In genomic region chr1:198117267-198117666, GRCh38 we compare ENCODE assay signal across 25 cellular contexts. TPM values are rescaled to one million over a fixed set of nuclear protein-coding genes. Genes with fewer than 3 reads are reported as not detected.
A peak's percentile ranks its signal among the peaks of the same experiment; 100 is the strongest.
DNase-seq lines count a peak whose midpoint lies in the region; ATAC-seq and TF ChIP-seq lines count a peak whose summit lies in the region.
"Had no signal": no experiment of that assay in that cellular context is flagged by ENCODE, and none has a peak within 500 bp of the region (broad histone marks: within the 10 kb centered on the region; RNA-seq: fewer than 3 reads in every experiment).

No MANE protein-coding gene starts in this region.

- 51% methylated on average over 1 of the region's 1 CpG for WGBS in SK-N-SH (ENCODE audit: low lambda C conversion rate)
- 98% methylated on average over 1 of the region's 1 CpG for WGBS in mesenchymal stem cell

- no peak overlapping the region for H3K23ac ChIP-seq in mesenchymal stem cell (ENCODE audit: low read length in 2 of 2)

- H3K27me3 ChIP-seq in SK-N-SH (ENCODE audit: insufficient read depth) (no peaks in the 10 kb centered on the region), fibroblast of lung (ENCODE audit: control insufficient read depth, insufficient read depth, low read length) (no peaks in the 10 kb centered on the region), mesenchymal stem cell (ENCODE audit: control insufficient read depth in 1 of 2, insufficient read depth in 1 of 2, low read length in 2 of 2) (no peaks in the 10 kb centered on the region)
- H3K27me3 ChIP-seq: BE2C, uterus had no signal

- H3K9me3 ChIP-seq in SK-N-SH (no peaks in the 10 kb centered on the region), fibroblast of lung (ENCODE audit: control insufficient read depth, insufficient read depth, low read depth, low read length) (no peaks in the 10 kb centered on the region), mesenchymal stem cell (ENCODE audit: control insufficient read depth, low read length) (no peaks in the 10 kb centered on the region)
- H3K9me3 ChIP-seq: BE2C, thoracic aorta, uterus had no signal

- H3K4me2 ChIP-seq in SK-N-SH (peak overlapping the region; percentile 58; the same call in 1 of the 2 replicates), fibroblast of lung (ENCODE audit: extremely low read depth, insufficient read depth, low read length) (no peak overlapping the region), mesenchymal stem cell (ENCODE audit: low read length, poor library complexity, severe bottlenecking) (no peak overlapping the region)

- H3F3A ChIP-seq in SK-N-SH (replicated peaks; ENCODE audit: insufficient read depth), result peaks cover 81% of the 10 kb centered on the region

- H3K9me2 ChIP-seq in SK-N-SH, result no peaks in the 10 kb centered on the region

- no peak overlapping the region for H3K4ac ChIP-seq in mesenchymal stem cell (ENCODE audit: low read depth in 1 of 2, low read length in 2 of 2)

- H3K36me3 ChIP-seq in SK-N-SH (replicated peaks in 1 of 2; ENCODE audit: control insufficient read depth in 1 of 2, insufficient read depth in 2 of 2, low read length in 1 of 2) (no peaks in the 10 kb centered on the region), fibroblast of lung (ENCODE audit: control insufficient read depth, insufficient read depth, low read length) (no peaks in the 10 kb centered on the region), mesenchymal stem cell (ENCODE audit: control insufficient read depth in 1 of 2, insufficient read depth in 2 of 2, low read depth in 1 of 2, low read length in 2 of 2) (no peaks in the 10 kb centered on the region)
- H3K36me3 ChIP-seq: BE2C, thoracic aorta, uterus, WERI-Rb-1 had no signal

- CTCF ChIA-PET in SK-N-SH (lab: Yijun Ruan, JAX), result interaction anchor here (0.8 to 1.1 kb wide), 2 partner anchors 9 to 31 kb away, joined by 3 read pairs; no protein-coding TSS in a partner anchor

- H2BK15ac ChIP-seq in mesenchymal stem cell (ENCODE audit: low read depth, poor library complexity, severe bottlenecking), result no peak overlapping the region

- H3K79me1 ChIP-seq in mesenchymal stem cell (replicated peaks; ENCODE audit: low read length, poor library complexity, severe bottlenecking), result no peaks in the 10 kb centered on the region

- H4K91ac ChIP-seq in mesenchymal stem cell (ENCODE audit: low read length), result no peak overlapping the region

- no peak for TF ChIP-seq CTCF in AG10803 (conservative IDR thresholded peaks at IDR 0.05; ENCODE audit: low read length)
- TF ChIP-seq CTCF in SK-N-SH (IDR thresholded peaks at IDR 0.05), result no peak
- no peak for TF ChIP-seq CTCF in fibroblast of lung (conservative IDR thresholded peaks at IDR 0.05 in 1 of 2, IDR thresholded peaks at IDR 0.05 in 1 of 2; ENCODE audit: low read depth in 1 of 2, low read length in 2 of 2)

- POLR2A ChIA-PET in SK-N-SH (lab: Yijun Ruan, JAX), result no interaction called here

- peak overlapping the region; percentile 29; the same call in 1 of the 2 replicates for H2AFZ ChIP-seq in SK-N-SH (ENCODE audit: low read depth)
- H2AFZ ChIP-seq in fibroblast of lung (ENCODE audit: low read length), result peak overlapping the region; percentile 31
- H2AFZ ChIP-seq in mesenchymal stem cell (ENCODE audit: low read depth, low read length), result no peak overlapping the region

- H3K4me3 ChIP-seq in AG10803 (ENCODE audit: low read length) (no peak overlapping the region), SK-N-SH (ENCODE audit: low read depth in 2 of 2, low read length in 1 of 2) (no peak overlapping the region; a peak in 1 of 4 replicates), fibroblast of lung (replicated peaks in 1 of 4; ENCODE audit: control extremely low read depth in 1 of 4, insufficient read depth in 1 of 4, low read depth in 3 of 4, low read length in 4 of 4) (no peak overlapping the region), mesenchymal stem cell (ENCODE audit: insufficient read depth in 1 of 2, low read depth in 1 of 2, low read length in 2 of 2) (no peak overlapping the region)
- H3K4me3 ChIP-seq: uterus had no signal

- no peak overlapping the region for H3K18ac ChIP-seq in mesenchymal stem cell (ENCODE audit: low read depth in 1 of 2, low read length in 2 of 2)

- H2AK5ac ChIP-seq in mesenchymal stem cell (ENCODE audit: low read length, severe bottlenecking), result no peak overlapping the region

- no peak overlapping the region for H2BK12ac ChIP-seq in mesenchymal stem cell (ENCODE audit: low read length in 2 of 2)

- no peaks in the 10 kb centered on the region for H4K20me1 ChIP-seq in SK-N-SH (ENCODE audit: insufficient read depth)
- H4K20me1 ChIP-seq in fibroblast of lung (ENCODE audit: control insufficient read depth, extremely low read depth, insufficient read depth, low read length), result no peaks in the 10 kb centered on the region

- no peak for ATAC-seq in GM21390 (IDR thresholded peaks at IDR 0.05; ENCODE audit: unreplicated experiment)
- ATAC-seq: activated T-cell treated with anti-CD3 and anti-CD28 coated beads, Interleukin-2, amount 50 U/mL, for 4 hours; HCT116; left colon; stimulated activated naive CD8-positive, alpha-beta T cell treated with anti-CD3 and anti-CD28 coated beads, Interleukin-15, Interleukin-2, amounts not matched to agents 100 U/mL and 50 U/mL, for 24 hours had no signal

- H2BK5ac ChIP-seq in mesenchymal stem cell (ENCODE audit: low read depth, low read length, poor library complexity, severe bottlenecking), result no peak overlapping the region

- H3K79me2 ChIP-seq in SK-N-SH (ENCODE audit: insufficient read depth) (peaks cover 9% of the 10 kb centered on the region; the same call in 1 of the 2 replicates), fibroblast of lung (ENCODE audit: control insufficient read depth, insufficient read depth, low read length) (no peaks in the 10 kb centered on the region)

- no peak overlapping the region for H2BK120ac ChIP-seq in mesenchymal stem cell (ENCODE audit: low read depth, low read length)

- peak; percentile 53 for DNase-seq in AG10803 (ENCODE audit: low read depth)
- no peak for DNase-seq in SK-N-SH
- DNase-seq in fibroblast of lung (ENCODE audit: low read depth in 2 of 2), result peak in 1 of 2 donors; percentile 43
- DNase-seq in mesenchymal stem cell, result peak; percentile 25
- no peak for DNase-seq in stimulated activated CD4-positive, alpha-beta T cell treated with anti-CD3 and anti-CD28 coated beads, Interleukin-2, amount 100 ng/mL, for 48 hours
- DNase-seq in NCI-H1436 treated with DMSO at 0.1 percent for 48 hours (lab: John Stamatoyannopoulos, UW), result no peak
- DNase-seq in D341Med (ENCODE audit: low spot score), result no peak
- DNase-seq: activated CD4-positive, alpha-beta T cell treated with anti-CD3 and anti-CD28 coated beads, Interleukin-2, amount 10 ng/mL, durations not matched to agents 24 days and 14 days; activated gamma-delta T cell treated with Interleukin-2 at 50 U/mL for 16 hours; activated T-cell treated with anti-CD3 and anti-CD28 coated beads, Interleukin-2, amount 50 U/mL, for 4 hours; BE2C; CD8-positive, alpha-beta memory T cell; effector CD4-positive, alpha-beta T cell; KBM-7; MM.1S; NCI-H2081 treated with DMSO at 0.1 percent for 48 hours; RPMI8226; stimulated activated naive CD8-positive, alpha-beta T cell treated with anti-CD3 and anti-CD28 coated beads, Interleukin-15, Interleukin-2, amounts not matched to agents 100 U/mL and 50 U/mL, for 24 hours; WERI-Rb-1 had no signal

- no peak for TF ChIP-seq RAD21 in SK-N-SH (IDR thresholded peaks at IDR 0.05; ENCODE audit: low read length)

- no peak overlapping the region for H4K8ac ChIP-seq in mesenchymal stem cell (ENCODE audit: low read length)

- H3K27ac ChIP-seq in SK-N-SH (ENCODE audit: low read depth in 2 of 2, low read length in 1 of 2) (peak overlapping the region; percentile 92 to 97), fibroblast of lung (ENCODE audit: insufficient read depth, low read length) (peak overlapping the region; percentile 52), mesenchymal stem cell (ENCODE audit: low read length, poor library complexity, severe bottlenecking) (no peak overlapping the region)
- H3K27ac ChIP-seq: epithelial cell of prostate, WERI-Rb-1 had no signal

- peak overlapping the region; percentile 54; the same call in 1 of the 2 replicates for H3K9ac ChIP-seq in SK-N-SH
- no peak overlapping the region for H3K9ac ChIP-seq in fibroblast of lung (ENCODE audit: insufficient read depth, low read length)
- peak overlapping the region; percentile 63 for H3K9ac ChIP-seq in mesenchymal stem cell (ENCODE audit: low read length)

- TF ChIP-seq EP300 in SK-N-SH (IDR thresholded peaks at IDR 0.05; ENCODE audit: borderline replicate concordance in 1 of 2, low read depth in 1 of 2, low read length in 1 of 2), result no peak

- H3K4me1 ChIP-seq in SK-N-SH (ENCODE audit: control insufficient read depth in 1 of 2, insufficient read depth in 2 of 2, low read depth in 1 of 2, low read length in 1 of 2) (peaks cover 27 to 60% of the 10 kb centered on the region in 2 experiments), fibroblast of lung (ENCODE audit: control insufficient read depth, extremely low read depth, insufficient read depth, low read length) (peaks cover 18% of the 10 kb centered on the region), mesenchymal stem cell (ENCODE audit: control insufficient read depth, insufficient read depth, low read depth, low read length) (peaks cover 3% of the 10 kb centered on the region)
- H3K4me1 ChIP-seq: BE2C, uterus had no signal

- H3K14ac ChIP-seq in mesenchymal stem cell (ENCODE audit: low read length in 2 of 2), result no peak overlapping the region

TF ChIP-seq in SK-N-SH, 30 proteins besides CTCF, POLR2A, EP300 and RAD21:
- TF ChIP-seq MAX (IDR thresholded peaks at IDR 0.05; ENCODE audit: low read depth) (0 out of 2 replicates have a peak, but pooled peaks have one; percentile 31), USF1 (IDR thresholded peaks at IDR 0.05; ENCODE audit: borderline replicate concordance, low read depth) (no peak)

RNA-seq across cellular contexts. Expression of gene NEK7, which starts 39.5 kb away (rescaled TPM):
- polyA plus RNA-seq in SK-N-SH (2012; rRNA removed) (85.8 and 146 TPM in 2 replicates), fibroblast of lung (98.2 and 207 TPM in 2 replicates)
- 148 and 159 TPM in 2 replicates for polyA plus RNA-seq in SK-N-SH (2012; cell fraction: cytosol; rRNA removed)
- 72.1 and 172 TPM in 2 replicates for polyA plus RNA-seq in SK-N-SH (2012; cell fraction: nucleus; rRNA removed)
- total RNA-seq in fibroblast of lung, result 72.9 and 90.5 TPM in 2 replicates
- 38.4 and 71.4 TPM in 2 replicates for polyA plus RNA-seq in fibroblast of lung (2012)
- 4.6 and 15.7 TPM in 2 replicates for polyA minus RNA-seq in fibroblast of lung (ENCODE audit: low replicate concordance)
- polyA plus RNA-seq in mesenchymal stem cell (2013, experiment 1 of 2), result 22.7 TPM
- polyA plus RNA-seq in mesenchymal stem cell (2013, experiment 2 of 2), result 25.2 TPM

Comparison
In these comparisons a context has a peak if more than half of its experiments do, and no peak if none do; other contexts are left out.
1. DNase-seq: peak in AG10803 (single experiment) and mesenchymal stem cell (single experiment); none in SK-N-SH (single experiment), stimulated activated CD4-positive, alpha-beta T cell treated with anti-CD3 and anti-CD28 coated beads, Interleukin-2, amount 100 ng/mL, for 48 hours (0 of 2), NCI-H1436 treated with DMSO at 0.1 percent for 48 hours (single experiment) and D341Med (single experiment).